In the genomic region with DNA sequence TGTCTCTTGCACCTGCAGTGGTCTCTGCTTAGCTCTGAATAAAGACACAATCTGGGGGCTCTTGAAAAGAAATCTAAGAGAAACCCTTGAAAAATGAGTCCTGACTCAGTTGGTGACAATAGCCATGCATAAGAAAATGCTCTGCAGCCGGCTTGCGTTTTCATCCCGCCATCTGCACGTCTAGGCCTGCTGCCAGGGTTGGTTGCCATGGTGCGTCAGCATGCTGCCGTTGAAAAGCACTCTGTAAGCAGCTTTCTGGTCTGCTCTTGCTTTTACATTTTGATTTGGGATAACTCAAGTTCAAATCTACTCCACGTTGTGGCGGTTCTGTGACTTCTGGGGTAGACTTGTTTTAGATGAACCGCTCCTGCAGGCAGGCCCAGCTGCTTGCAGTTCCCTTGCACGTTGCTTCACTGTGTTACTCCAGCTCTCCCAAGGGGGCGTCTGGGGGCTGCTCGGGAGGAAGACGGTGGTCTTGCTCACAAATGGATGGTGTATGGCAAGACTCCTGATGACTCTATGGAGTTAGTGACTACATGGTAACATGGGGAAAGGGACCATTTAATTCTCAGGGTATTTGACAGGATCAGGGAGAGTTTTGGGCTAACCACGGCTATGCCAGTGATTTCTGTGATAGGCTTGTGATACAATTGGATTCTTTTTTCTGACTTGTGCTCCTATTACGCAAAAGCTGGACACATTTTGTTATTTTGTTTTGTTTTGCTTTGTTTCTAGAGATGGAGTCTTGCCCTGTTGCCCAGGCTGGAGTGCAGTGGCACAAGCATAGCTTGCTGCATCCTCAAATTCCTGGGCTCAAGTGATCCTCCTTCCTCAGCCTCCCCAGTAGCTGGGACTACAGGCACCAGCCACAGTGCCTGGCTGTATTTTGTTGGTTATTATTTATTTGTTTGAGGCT, we compare ENCODE assay signal across 9 cellular contexts. TPM values are rescaled to one million over a fixed set of nuclear protein-coding genes. Genes with fewer than 3 reads are reported as not detected.
DNase-seq lines count a peak whose midpoint lies in the region; ATAC-seq, FAIRE-seq and TF ChIP-seq lines count a peak whose summit lies in the region.
"Had no signal": no experiment of that assay in that cellular context is flagged by ENCODE, and none has a peak within 500 bp of the region (broad histone marks: within the 10 kb centered on the region; RNA-seq: fewer than 3 reads in every experiment).

No MANE protein-coding gene starts in this region.

- no peaks in the 10 kb centered on the region for H3K36me3 Mint-ChIP-seq in neural crest cell (ENCODE audit: low read depth)

- H3K27me3 Mint-ChIP-seq in neural crest cell (ENCODE audit: low read depth) = no peaks in the 10 kb centered on the region

- no peak overlapping the region for H3K4me3 Mint-ChIP-seq in neural crest cell

- TF ChIP-seq CTCF in neural crest cell (conservative IDR thresholded peaks at IDR 0.05) = no peak

- DNase-seq in D341Med (ENCODE audit: low spot score) (peak; percentile 85), NCI-H446 treated with DMSO at 0.1 percent for 48 hours (lab: John Stamatoyannopoulos, UW) (peak; percentile 87), neural crest cell (ENCODE audit: low read depth, low spot score) (no peak), activated gamma-delta T cell treated with Interleukin-2 at 50 U/mL for 16 hours (no peak)
- DNase-seq: activated naive CD4-positive, alpha-beta T cell had no signal

- no peak for ATAC-seq in HG02840 (IDR thresholded peaks at IDR 0.05; ENCODE audit: low FRiP score, unreplicated experiment)
- no peak for ATAC-seq in HG03520 (IDR thresholded peaks at IDR 0.05; ENCODE audit: unreplicated experiment)
- no peak for ATAC-seq in HG02981 (IDR thresholded peaks at IDR 0.05; ENCODE audit: unreplicated experiment)

- H3K4me1 Mint-ChIP-seq in neural crest cell = peaks cover 14% of the 10 kb centered on the region

- FAIRE-seq in endometrium (lab: Jason Lieb, UNC) = peak; percentile 63

- H3K9me3 Mint-ChIP-seq in neural crest cell = no peaks in the 10 kb centered on the region

- peak overlapping the region; percentile 5 for H3K27ac Mint-ChIP-seq in neural crest cell (ENCODE audit: unreplicated experiment)

RNA-seq across cellular contexts. Expression of gene WNT5B, which starts 15.8 kb away (rescaled TPM):
- 14.0 and 14.2 TPM in 2 replicates for total RNA-seq in neural crest cell

RNA-seq across cellular contexts. Expression of gene ADIPOR2, which starts 46.1 kb away (rescaled TPM):
- total RNA-seq in neural crest cell = 56.7 and 59.4 TPM in 2 replicates

RNA-seq across cellular contexts. Expression of gene FBXL14, which starts 50.4 kb away (rescaled TPM):
- total RNA-seq in neural crest cell = 28.0 and 33.7 TPM in 2 replicates

Comparison
In these comparisons a context has a peak if more than half of its experiments do, and no peak if none do; other contexts are left out.
1. DNase-seq: peak in D341Med (single experiment) and NCI-H446 treated with DMSO at 0.1 percent for 48 hours (single experiment); none in neural crest cell (single experiment) and activated gamma-delta T cell treated with Interleukin-2 at 50 U/mL for 16 hours (single experiment).